In the genomic region with DNA sequence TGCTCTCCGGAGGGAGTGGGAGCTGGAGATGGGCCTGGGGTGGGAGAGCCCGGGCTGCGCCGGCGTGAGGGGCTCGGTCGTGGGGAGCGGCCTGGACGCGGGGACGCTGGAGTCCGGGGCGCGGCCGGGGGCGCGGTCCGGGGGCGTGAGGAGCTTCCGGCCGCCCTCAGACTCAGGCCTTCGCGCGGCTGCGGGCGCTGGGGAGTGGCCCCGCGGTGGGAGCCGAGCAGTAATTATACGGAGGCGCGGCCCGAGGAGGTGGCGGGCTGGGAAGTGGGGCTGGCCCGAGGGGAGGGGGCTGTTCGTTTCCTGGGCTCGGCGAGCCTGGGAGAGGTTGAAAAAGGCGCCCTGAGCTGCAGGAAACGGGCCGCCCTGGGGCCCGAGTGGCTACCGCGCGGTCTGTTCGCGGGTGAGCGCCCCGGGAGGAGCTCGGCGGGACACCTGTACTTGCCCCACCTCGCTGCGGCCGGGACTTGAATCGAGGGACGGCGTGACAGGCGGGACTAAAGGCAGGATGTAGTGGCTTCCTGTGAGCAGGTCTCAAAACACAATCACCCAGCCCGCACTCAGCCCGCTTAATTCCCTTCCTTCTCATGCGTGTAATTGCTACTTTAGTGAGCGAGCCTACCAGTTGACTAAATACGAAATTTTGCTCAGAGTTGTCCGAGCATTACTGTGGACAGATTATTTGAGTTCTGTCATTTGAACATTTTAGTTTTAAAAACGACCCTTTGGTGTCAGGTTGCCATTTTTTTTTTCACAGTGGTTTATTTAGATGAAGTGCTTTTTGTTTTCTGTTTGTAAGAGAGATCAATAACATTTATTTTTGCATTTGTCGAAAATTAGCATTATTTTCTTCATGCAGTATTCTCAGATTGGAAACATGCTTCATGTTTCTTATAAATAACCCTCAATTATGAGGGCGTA, we compare ENCODE assay signal across 1 cellular context.
TF ChIP-seq lines count a peak whose summit lies in the region.

No MANE protein-coding gene starts in this region.

TF ChIP-seq in HEK293, 187 proteins besides CTCF, POLR2A, EP300 and RAD21 (continued from another document):
- TF ChIP-seq, protein P1, sequence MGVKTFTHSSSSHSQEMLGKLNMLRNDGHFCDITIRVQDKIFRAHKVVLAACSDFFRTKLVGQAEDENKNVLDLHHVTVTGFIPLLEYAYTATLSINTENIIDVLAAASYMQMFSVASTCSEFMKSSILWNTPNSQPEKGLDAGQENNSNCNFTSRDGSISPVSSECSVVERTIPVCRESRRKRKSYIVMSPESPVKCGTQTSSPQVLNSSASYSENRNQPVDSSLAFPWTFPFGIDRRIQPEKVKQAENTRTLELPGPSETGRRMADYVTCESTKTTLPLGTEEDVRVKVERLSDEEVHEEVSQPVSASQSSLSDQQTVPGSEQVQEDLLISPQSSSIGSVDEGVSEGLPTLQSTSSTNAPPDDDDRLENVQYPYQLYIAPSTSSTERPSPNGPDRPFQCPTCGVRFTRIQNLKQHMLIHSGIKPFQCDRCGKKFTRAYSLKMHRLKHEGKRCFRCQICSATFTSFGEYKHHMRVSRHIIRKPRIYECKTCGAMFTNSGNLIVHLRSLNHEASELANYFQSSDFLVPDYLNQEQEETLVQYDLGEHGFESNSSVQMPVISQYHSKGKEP (tag by site-specific recombination; IDR thresholded peaks at IDR 0.05) = no peak
- TF ChIP-seq, protein P2, sequence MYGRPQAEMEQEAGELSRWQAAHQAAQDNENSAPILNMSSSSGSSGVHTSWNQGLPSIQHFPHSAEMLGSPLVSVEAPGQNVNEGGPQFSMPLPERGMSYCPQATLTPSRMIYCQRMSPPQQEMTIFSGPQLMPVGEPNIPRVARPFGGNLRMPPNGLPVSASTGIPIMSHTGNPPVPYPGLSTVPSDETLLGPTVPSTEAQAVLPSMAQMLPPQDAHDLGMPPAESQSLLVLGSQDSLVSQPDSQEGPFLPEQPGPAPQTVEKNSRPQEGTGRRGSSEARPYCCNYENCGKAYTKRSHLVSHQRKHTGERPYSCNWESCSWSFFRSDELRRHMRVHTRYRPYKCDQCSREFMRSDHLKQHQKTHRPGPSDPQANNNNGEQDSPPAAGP (tag by site-specific recombination; IDR thresholded peaks at IDR 0.05) = peak; percentile 70; the same call in 1 of the 2 replicates
- no peak for TF ChIP-seq ZNF624 (tag by site-specific recombination; IDR thresholded peaks at IDR 0.05)
- TF ChIP-seq, protein P3, sequence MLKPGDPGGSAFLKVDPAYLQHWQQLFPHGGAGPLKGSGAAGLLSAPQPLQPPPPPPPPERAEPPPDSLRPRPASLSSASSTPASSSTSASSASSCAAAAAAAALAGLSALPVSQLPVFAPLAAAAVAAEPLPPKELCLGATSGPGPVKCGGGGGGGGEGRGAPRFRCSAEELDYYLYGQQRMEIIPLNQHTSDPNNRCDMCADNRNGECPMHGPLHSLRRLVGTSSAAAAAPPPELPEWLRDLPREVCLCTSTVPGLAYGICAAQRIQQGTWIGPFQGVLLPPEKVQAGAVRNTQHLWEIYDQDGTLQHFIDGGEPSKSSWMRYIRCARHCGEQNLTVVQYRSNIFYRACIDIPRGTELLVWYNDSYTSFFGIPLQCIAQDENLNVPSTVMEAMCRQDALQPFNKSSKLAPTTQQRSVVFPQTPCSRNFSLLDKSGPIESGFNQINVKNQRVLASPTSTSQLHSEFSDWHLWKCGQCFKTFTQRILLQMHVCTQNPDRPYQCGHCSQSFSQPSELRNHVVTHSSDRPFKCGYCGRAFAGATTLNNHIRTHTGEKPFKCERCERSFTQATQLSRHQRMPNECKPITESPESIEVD (tag by site-specific recombination; IDR thresholded peaks at IDR 0.05) = no peak
- TF ChIP-seq ZNF404 (tag by site-specific recombination; IDR thresholded peaks at IDR 0.05) = no peak
- no peak for TF ChIP-seq ZNF16 (tag by site-specific recombination; IDR thresholded peaks at IDR 0.05; ENCODE audit: low read depth)
- no peak for TF ChIP-seq ZNF133 (tag by site-specific recombination; IDR thresholded peaks at IDR 0.05)
- no peak for TF ChIP-seq ZNF626 (tag by site-specific recombination; IDR thresholded peaks at IDR 0.05)
- TF ChIP-seq, protein P4, sequence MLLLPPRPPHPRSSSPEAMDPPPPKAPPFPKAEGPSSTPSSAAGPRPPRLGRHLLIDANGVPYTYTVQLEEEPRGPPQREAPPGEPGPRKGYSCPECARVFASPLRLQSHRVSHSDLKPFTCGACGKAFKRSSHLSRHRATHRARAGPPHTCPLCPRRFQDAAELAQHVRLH (tag by site-specific recombination; IDR thresholded peaks at IDR 0.05) = no peak
- TF ChIP-seq FEZF1 (tag by site-specific recombination; IDR thresholded peaks at IDR 0.05) = no peak
- TF ChIP-seq ZNF501 (tag by site-specific recombination; IDR thresholded peaks at IDR 0.05) = no peak
